Comparison of ENCODE assay signal across 22 cellular contexts in genomic region chr2:102237176-102237575, GRCh38. TPM values are rescaled to one million over a fixed set of nuclear protein-coding genes. Genes with fewer than 3 reads are reported as not detected.
DNase-seq lines count a peak whose midpoint lies in the region; ATAC-seq, FAIRE-seq and TF ChIP-seq lines count a peak whose summit lies in the region.
"Had no signal": no experiment of that assay in that cellular context is flagged by ENCODE, and none has a peak within 500 bp of the region (broad histone marks: within the 10 kb centered on the region; RNA-seq: fewer than 3 reads in every experiment).

No MANE protein-coding gene starts in this region.

- no peak for ATAC-seq in HepG2
- no peak for ATAC-seq in right lobe of liver
- no peak for ATAC-seq in IMR-90 (ENCODE audit: low read depth)
- ATAC-seq: GM23338 had no signal

- no peak overlapping the region for H3T11ph ChIP-seq in H9 (ENCODE audit: low read length)

- H3K79me1 ChIP-seq in IMR-90 (ENCODE audit: low read depth in 1 of 2, low read length in 2 of 2) (no peaks in the 10 kb centered on the region), mesenchymal stem cell (replicated peaks; ENCODE audit: low read length, poor library complexity, severe bottlenecking) (no peaks in the 10 kb centered on the region), H9 (ENCODE audit: insufficient read depth, low read depth, low read length, poor library complexity, severe bottlenecking) (no peaks in the 10 kb centered on the region)

- H3K27me3 ChIP-seq in HepG2 (ENCODE audit: control insufficient read depth in 1 of 2, insufficient read depth in 2 of 2, low read length in 2 of 2) (peaks cover 0 to 10% of the 10 kb centered on the region in 2 experiments; a peak in 3 of 5 replicates), right lobe of liver (no peaks in the 10 kb centered on the region), IMR-90 (ENCODE audit: control insufficient read depth, insufficient read depth, low read length) (no peaks in the 10 kb centered on the region), esophagus muscularis mucosa (no peaks in the 10 kb centered on the region), mesenchymal stem cell (ENCODE audit: control insufficient read depth in 1 of 2, insufficient read depth in 1 of 2, low read length in 2 of 2) (no peaks in the 10 kb centered on the region), H9 (ENCODE audit: insufficient read depth, low read length) (no peaks in the 10 kb centered on the region)

- CTCF ChIA-PET in HepG2 (lab: Yijun Ruan, JAX; ENCODE audit: low intra/inter-chr PET ratio, low total read pairs), result no interaction called here
- CTCF ChIA-PET in IMR-90 (lab: Yijun Ruan, JAX), result interaction anchor here (1.6 kb wide), 1 partner anchor 231 kb away, joined by 4 read pairs; no protein-coding TSS in a partner anchor

- no peaks in the 10 kb centered on the region; the same call in none of the 2 replicates for H3K27me3 Mint-ChIP-seq in H9 (ENCODE audit: low read depth)
- H3K27me3 Mint-ChIP-seq: CD4-positive, alpha-beta T cell had no signal

- no peak overlapping the region; the same call in 1 of the 2 replicates for H3K4ac ChIP-seq in IMR-90 (ENCODE audit: low read depth, low read length)
- H3K4ac ChIP-seq in mesenchymal stem cell (ENCODE audit: low read depth in 1 of 2, low read length in 2 of 2), result peak overlapping the region; percentile 34 to 86
- no peak overlapping the region for H3K4ac ChIP-seq in H9 (ENCODE audit: low read depth, low read length)

- POLR2A ChIA-PET in HepG2 (lab: Yijun Ruan, JAX), result no interaction called here
- POLR2A ChIA-PET in IMR-90 (lab: Charles Lee; ENCODE audit: unreplicated experiment), result no interaction called here

- H3K4me1 ChIP-seq in HepG2 (ENCODE audit: insufficient read depth, low read length) (peaks cover 64% of the 10 kb centered on the region), right lobe of liver (peaks cover 0 to 7% (median 0%) of the 10 kb centered on the region in 4 donors), IMR-90 (ENCODE audit: control insufficient read depth, insufficient read depth, low read length) (peaks cover 8% of the 10 kb centered on the region), esophagus muscularis mucosa (peaks cover 4 to 14% (median 10%) of the 10 kb centered on the region in 4 donors), mesenchymal stem cell (ENCODE audit: control insufficient read depth, insufficient read depth, low read depth, low read length) (peaks cover 4% of the 10 kb centered on the region), H9 (ENCODE audit: insufficient read depth, low read length) (no peaks in the 10 kb centered on the region)

- H4K5ac ChIP-seq in IMR-90 (ENCODE audit: low read depth, low read length) (no peak overlapping the region), H9 (ENCODE audit: insufficient read length, low read depth, low read length) (no peak overlapping the region)

- no peak overlapping the region for H3K18ac ChIP-seq in IMR-90 (ENCODE audit: low read depth, low read length)
- peak overlapping the region; percentile 58 to 88 for H3K18ac ChIP-seq in mesenchymal stem cell (ENCODE audit: low read depth in 1 of 2, low read length in 2 of 2)
- H3K18ac ChIP-seq in H9 (ENCODE audit: insufficient read length, low read depth, low read length), result no peak overlapping the region

- peaks cover 23% of the 10 kb centered on the region for H3K9me1 ChIP-seq in IMR-90 (ENCODE audit: insufficient read depth, low read length)

- no peak overlapping the region for H3K4me2 ChIP-seq in HepG2 (ENCODE audit: low read depth, low read length)
- H3K4me2 ChIP-seq in IMR-90 (ENCODE audit: low read depth, low read length), result no peak overlapping the region
- H3K4me2 ChIP-seq in mesenchymal stem cell (ENCODE audit: low read length, poor library complexity, severe bottlenecking), result no peak overlapping the region
- H3K4me2 ChIP-seq in H9 (ENCODE audit: insufficient read depth, insufficient read length, low read length), result no peak overlapping the region
- H3K4me2 ChIP-seq: GM23338 had no signal

- H3K36me3 Mint-ChIP-seq in H9 (ENCODE audit: insufficient read depth in 1 of 3, low read depth in 3 of 3), result no peaks in the 10 kb centered on the region

- H3K14ac ChIP-seq in IMR-90 (replicated peaks; ENCODE audit: low read depth, low read length) (no peak overlapping the region), mesenchymal stem cell (ENCODE audit: low read length in 2 of 2) (no peak overlapping the region), H9 (ENCODE audit: insufficient read depth, low read length) (no peak overlapping the region)

- H2AK9ac ChIP-seq in IMR-90 (replicated peaks; ENCODE audit: low read depth, low read length, poor library complexity), result no peak overlapping the region

- H2BK5ac ChIP-seq in IMR-90 (ENCODE audit: low read depth, low read length, poor library complexity, severe bottlenecking) (no peak overlapping the region), mesenchymal stem cell (ENCODE audit: low read depth, low read length, poor library complexity, severe bottlenecking) (no peak overlapping the region), H9 (ENCODE audit: insufficient read length, low read length) (no peak overlapping the region)

- TF ChIP-seq RAD21 in HepG2 (CRISPR knock-in tag; IDR thresholded peaks at IDR 0.05) (no peak), IMR-90 (IDR thresholded peaks at IDR 0.05; ENCODE audit: low read length) (no peak)

- no peak for TF ChIP-seq EP300 in HepG2 (IDR thresholded peaks at IDR 0.05; ENCODE audit: low read depth in 2 of 2, low read length in 2 of 2)
- no peak for TF ChIP-seq EP300 in HepG2 (CRISPR knock-in tag; IDR thresholded peaks at IDR 0.05; ENCODE audit: borderline replicate concordance)
- no peak for TF ChIP-seq EP300 in esophagus muscularis mucosa (IDR thresholded peaks at IDR 0.05)

- 73% methylated on average over 11 of the region's 11 CpGs for WGBS in HepG2 (ENCODE audit: low lambda C conversion rate)
- 99% methylated on average over 8 of the region's 11 CpGs for WGBS in right lobe of liver (ENCODE audit: insufficient coverage, low coverage, low lambda C conversion rate, missing lambda C conversion rate)
- 100% methylated on average over 1 of the region's 11 CpGs; no CpG with 5 or more reads in 1 of the 2 experiments for WGBS in IMR-90 (ENCODE audit: extremely low coverage in 2 of 2, insufficient read length in 1 of 2), 2 experiments
- WGBS in esophagus muscularis mucosa, result 97% methylated on average over 11 of the region's 11 CpGs
- 99% methylated on average over 11 of the region's 11 CpGs for WGBS in mesenchymal stem cell
- WGBS in H9 (ENCODE audit: extremely low coverage, insufficient read length, low lambda C conversion rate), result no CpG with 5 or more reads among the region's 11 CpGs

- peak overlapping the region; percentile 32; the same call in 1 of the 2 replicates for H2BK120ac ChIP-seq in IMR-90 (ENCODE audit: low read depth, low read length)
- H2BK120ac ChIP-seq in mesenchymal stem cell (ENCODE audit: low read depth, low read length), result peak overlapping the region; percentile 94
- no peak overlapping the region for H2BK120ac ChIP-seq in H9 (ENCODE audit: low read depth, low read length, poor library complexity, severe bottlenecking)

- no peak overlapping the region for H2AFZ ChIP-seq in HepG2 (ENCODE audit: low read length)
- no peak overlapping the region for H2AFZ ChIP-seq in IMR-90 (replicated peaks; ENCODE audit: low read length, poor library complexity)
- no peak overlapping the region for H2AFZ ChIP-seq in mesenchymal stem cell (ENCODE audit: low read depth, low read length)
- no peak overlapping the region for H2AFZ ChIP-seq in H9 (ENCODE audit: low read length)
- H2AFZ ChIP-seq: GM23338 had no signal

- H4K91ac ChIP-seq in IMR-90 (ENCODE audit: insufficient read depth, low read depth, low read length) (no peak overlapping the region), mesenchymal stem cell (ENCODE audit: low read length) (peak overlapping the region; percentile 96), H9 (ENCODE audit: insufficient read length, low read depth, low read length) (no peak overlapping the region)

- peak overlapping the region; percentile 21; the same call in 1 of the 2 replicates for H2BK20ac ChIP-seq in IMR-90 (ENCODE audit: low read depth, low read length)
- no peak overlapping the region for H2BK20ac ChIP-seq in H9 (ENCODE audit: low read depth, low read length, poor library complexity, severe bottlenecking)

- H3K4me3 Mint-ChIP-seq in H9, result no peak overlapping the region; a peak in 1 of 5 replicates
- H3K4me3 Mint-ChIP-seq: CD4-positive, alpha-beta T cell; GM23338 had no signal

- H2BK15ac ChIP-seq in IMR-90 (ENCODE audit: low read depth, low read length) (no peak overlapping the region; the same call in 2 of the 3 replicates), mesenchymal stem cell (ENCODE audit: low read depth, poor library complexity, severe bottlenecking) (peak overlapping the region; percentile 44), H9 (ENCODE audit: low read depth, low read length) (no peak overlapping the region)

- no peak for TF ChIP-seq POLR2A in HepG2 (IDR thresholded peaks at IDR 0.05; ENCODE audit: insufficient read depth in 1 of 2, low read depth in 2 of 2, low read length in 2 of 2)
- TF ChIP-seq POLR2A in right lobe of liver (IDR thresholded peaks at IDR 0.05), result no peak
- TF ChIP-seq POLR2A in IMR-90 (IDR thresholded peaks at IDR 0.05; ENCODE audit: low read depth, low read length), result no peak
- TF ChIP-seq POLR2A in esophagus muscularis mucosa (IDR thresholded peaks at IDR 0.05; ENCODE audit: low read depth), result no peak

- H3K79me2 ChIP-seq in HepG2 (ENCODE audit: insufficient read depth, low read length) (no peaks in the 10 kb centered on the region), H9 (ENCODE audit: insufficient read depth, low read length) (no peaks in the 10 kb centered on the region)

- H3K36me3 ChIP-seq in HepG2 (replicated peaks in 1 of 2; ENCODE audit: control insufficient read depth in 1 of 2, insufficient read depth in 2 of 2, low read length in 2 of 2) (no peaks in the 10 kb centered on the region), right lobe of liver (no peaks in the 10 kb centered on the region), IMR-90 (ENCODE audit: control insufficient read depth, insufficient read depth, low read length) (no peaks in the 10 kb centered on the region), esophagus muscularis mucosa (no peaks in the 10 kb centered on the region), mesenchymal stem cell (ENCODE audit: control insufficient read depth in 1 of 2, insufficient read depth in 2 of 2, low read depth in 1 of 2, low read length in 2 of 2) (peaks cover 0 to 12% of the 10 kb centered on the region in 2 experiments)

- intact Hi-C loops in HepG2 (cut with micrococcal nuclease; ENCODE audit: unreplicated experiment) (no loop called here), right lobe of liver (cut with DNase I) (loop anchor here in 1 of 2 donors (10.0 kb wide), 1 partner anchor 52 kb away; the partner anchor contains the start of gene IL1RL2), IMR-90 (cut with micrococcal nuclease) (loop anchor here (5.0 kb wide), 1 partner anchor 70 kb away; no protein-coding TSS in a partner anchor), esophagus muscularis mucosa (cut with DNase I) (no loop called here), cardiac septum (cut with DNase I) (no loop called here)

- no peak overlapping the region for H3K27ac Mint-ChIP-seq in H9
- H3K27ac Mint-ChIP-seq: CD4-positive, alpha-beta T cell had no signal

- peak overlapping the region; percentile 99 to 100 for H2BK12ac ChIP-seq in mesenchymal stem cell (ENCODE audit: low read length in 2 of 2)
- no peak overlapping the region for H2BK12ac ChIP-seq in H9 (ENCODE audit: insufficient read length, low read depth, low read length)

- no peaks in the 10 kb centered on the region for H3K9me3 ChIP-seq in HepG2 (ENCODE audit: low read length)
- H3K9me3 ChIP-seq in right lobe of liver, result no peaks in the 10 kb centered on the region
- no peaks in the 10 kb centered on the region for H3K9me3 ChIP-seq in IMR-90 (ENCODE audit: control insufficient read depth, insufficient read depth, low read length)
- H3K9me3 ChIP-seq in esophagus muscularis mucosa, result no peaks in the 10 kb centered on the region
- H3K9me3 ChIP-seq in mesenchymal stem cell (ENCODE audit: control insufficient read depth, low read length), result no peaks in the 10 kb centered on the region
- no peaks in the 10 kb centered on the region for H3K9me3 ChIP-seq in H9 (ENCODE audit: control insufficient read depth, low read depth, low read length)
- H3K9me3 ChIP-seq: Caco-2 had no signal

- H3K4me3 ChIP-seq in HepG2 (replicated peaks in 1 of 3; ENCODE audit: insufficient read depth in 1 of 3, low read depth in 2 of 3, low read length in 3 of 3) (no peak overlapping the region), right lobe of liver (no peak overlapping the region), IMR-90 (ENCODE audit: insufficient read depth, low read depth, low read length) (no peak overlapping the region), esophagus muscularis mucosa (no peak overlapping the region), mesenchymal stem cell (ENCODE audit: insufficient read depth in 1 of 2, low read depth in 1 of 2, low read length in 2 of 2) (no peak overlapping the region)
- H3K4me3 ChIP-seq: GM23338 had no signal

- no peak overlapping the region for H3K23ac ChIP-seq in IMR-90 (ENCODE audit: low read depth, low read length)
- H3K23ac ChIP-seq in mesenchymal stem cell (ENCODE audit: low read length in 2 of 2), result no peak overlapping the region
- H3K23ac ChIP-seq in H9 (ENCODE audit: insufficient read length, low read depth, low read length), result no peak overlapping the region

- H3K4me1 Mint-ChIP-seq in H9, result peaks cover 13 to 19% of the 10 kb centered on the region in 2 experiments

- BruUV-seq in HepG2 (replicated peaks; lab: Mats Ljungman, UMichigan) (no TSS peak), IMR-90 (replicated peaks; lab: Mats Ljungman, UMichigan) (no TSS peak)

- H2AK5ac ChIP-seq in IMR-90 (ENCODE audit: low read depth, low read length) (peak overlapping the region; percentile 64), mesenchymal stem cell (ENCODE audit: low read length, severe bottlenecking) (no peak overlapping the region), H9 (ENCODE audit: insufficient read length, low read length) (no peak overlapping the region)

- no peak overlapping the region for H3K56ac ChIP-seq in IMR-90 (ENCODE audit: extremely low read depth, insufficient read depth, low read length)
- H3K56ac ChIP-seq in H9 (ENCODE audit: insufficient read length, low read depth, low read length), result no peak overlapping the region

- no peaks in the 10 kb centered on the region for H4K20me1 ChIP-seq in HepG2 (ENCODE audit: insufficient read depth, low read length)
- H4K20me1 ChIP-seq in IMR-90 (ENCODE audit: insufficient read depth, low read length), result no peaks in the 10 kb centered on the region
- H4K20me1 ChIP-seq in H9 (ENCODE audit: control insufficient read depth, insufficient read depth, insufficient read length), result no peaks in the 10 kb centered on the region

- dilution Hi-C loops in IMR-90 (cut with HindIII; ENCODE audit: low sequenced_read_pairs, unreplicated experiment), result no loop called here

- H3K9me3 Mint-ChIP-seq in H9, result no peaks in the 10 kb centered on the region
- H3K9me3 Mint-ChIP-seq: CD4-positive, alpha-beta T cell; GM23338 had no signal

- DNase-seq in HepG2 (ENCODE audit: low spot score) (no peak), right lobe of liver (no peak), IMR-90 (no peak), esophagus muscularis mucosa (ENCODE audit: extremely low spot score) (peak; percentile 89), mesenchymal stem cell (no peak), NCI-H1694 treated with DMSO at 0.1 percent for 48 hours (lab: John Stamatoyannopoulos, UW) (no peak), H9 (no peak), cardiac septum (ENCODE audit: low spot score) (no peak)
- DNase-seq: ACHN; Caco-2; CD4-positive, alpha-beta T cell; DMS153; DMS79; GDM1 had no signal

- no peak for FAIRE-seq in HepG2 (lab: Jason Lieb, UNC)
- FAIRE-seq: GM12892, GM18507, H54, HTR-8/SVneo had no signal

- no peak overlapping the region for H3K27ac ChIP-seq in HepG2 (ENCODE audit: extremely low read length, insufficient read depth, low read length)
- H3K27ac ChIP-seq in right lobe of liver, result no peak overlapping the region
- no peak overlapping the region for H3K27ac ChIP-seq in IMR-90 (ENCODE audit: insufficient read depth, low read length)
- H3K27ac ChIP-seq in esophagus muscularis mucosa (replicated peaks in 1 of 4), result no peak overlapping the region
- H3K27ac ChIP-seq in mesenchymal stem cell (ENCODE audit: low read length, poor library complexity, severe bottlenecking), result no peak overlapping the region
- H3K27ac ChIP-seq in H9 (ENCODE audit: insufficient read length, low read depth, low read length), result no peak overlapping the region
- H3K27ac ChIP-seq: C4-2B had no signal

- in situ Hi-C loops in HepG2 (cut with HindIII; ENCODE audit: extremely low pct_ligation_motif_present, low pct_unique_long_range_greater_than_20kb), result loop anchor here (5.0 to 10.0 kb wide), 2 partner anchors 215 to 352 kb away; no protein-coding TSS in a partner anchor
- in situ Hi-C loops in IMR-90 (cut with MboI; ENCODE audit: low sequenced_read_pairs), result loop anchor here (5.0 kb wide), 1 partner anchor 215 kb away; no protein-coding TSS in a partner anchor

- no peak overlapping the region for H3K9ac ChIP-seq in HepG2 (ENCODE audit: insufficient read depth, low read depth, low read length)
- no peak overlapping the region for H3K9ac ChIP-seq in IMR-90 (ENCODE audit: low read depth, low read length)
- no peak overlapping the region for H3K9ac ChIP-seq in mesenchymal stem cell (ENCODE audit: low read length)
- no peak overlapping the region for H3K9ac ChIP-seq in H9 (ENCODE audit: extremely low read depth, insufficient read length, low read length)

- H4K8ac ChIP-seq in IMR-90 (ENCODE audit: low read depth in 2 of 2, low read length in 2 of 2) (no peak overlapping the region), mesenchymal stem cell (ENCODE audit: low read length) (peak overlapping the region; percentile 64), H9 (replicated peaks; ENCODE audit: insufficient read length, low read depth, low read length) (no peak overlapping the region)

- H3K23me2 ChIP-seq in H9 (ENCODE audit: insufficient read length, low read depth, low read length, poor library complexity, severe bottlenecking), result no peaks in the 10 kb centered on the region

- TF ChIP-seq CTCF in HepG2 (CRISPR knock-in tag; IDR thresholded peaks at IDR 0.05), result no peak
- no peak for TF ChIP-seq CTCF in right lobe of liver (IDR thresholded peaks at IDR 0.05)
- TF ChIP-seq CTCF in IMR-90 (conservative IDR thresholded peaks at IDR 0.05; ENCODE audit: low read depth, low read length), result no peak
- no peak for TF ChIP-seq CTCF in esophagus muscularis mucosa (IDR thresholded peaks at IDR 0.05)
- no peak for TF ChIP-seq CTCF in H9 (conservative IDR thresholded peaks at IDR 0.05)

RNA-seq across cellular contexts. Expression of gene IL1RL2, which starts 50.4 kb away (rescaled TPM):
- total RNA-seq in HepG2 (2016; rRNA removed; fragmentation: Illumina TruSeq; extraction: Trizol) (not detected in 2 replicates), right lobe of liver (1 to 10 TPM; 1.2 to 3.1 (median 2.3) TPM), IMR-90 (2012; rRNA removed) (0.28 and 0.36 TPM in 2 replicates), esophagus muscularis mucosa (under 1 TPM in 3 of 4 donors, not detected in 1; 0.19 to 0.92 (median 0.66) TPM), H9 (2021) (not detected in 2 replicates), cardiac septum (0.35 TPM)
- total RNA-seq in HepG2 (2016; cell fraction: cytosol; rRNA removed; fragmentation: Illumina TruSeq; extraction: Trizol; ENCODE audit: low read depth), result not detected in 2 replicates
- total RNA-seq in HepG2 (2016; cell fraction: insoluble cytoplasmic fraction; rRNA removed; fragmentation: Illumina TruSeq; extraction: Trizol), result not detected in 2 replicates
- total RNA-seq in HepG2 (2016; cell fraction: membrane; rRNA removed; fragmentation: Illumina TruSeq; extraction: Trizol), result not detected in 2 replicates
- not detected in 2 replicates for total RNA-seq in HepG2 (2016; cell fraction: nucleus; rRNA removed; fragmentation: Illumina TruSeq; extraction: Trizol)
- polyA plus RNA-seq in HepG2 (2011; rRNA removed) (0.03 TPM in 1 of 2 replicates, not detected in the other), IMR-90 (2012; rRNA removed) (0.09 and 0.26 TPM in 2 replicates)
- 0.03 TPM in 1 of 2 replicates, not detected in the other for polyA plus RNA-seq in HepG2 (2011; cell fraction: cytosol; rRNA removed)
- polyA plus RNA-seq in HepG2 (2011; cell fraction: nucleus; rRNA removed), result not detected in 2 replicates
- 0.19 TPM in 1 of 2 replicates, not detected in the other for polyA plus RNA-seq in HepG2 (2012)
- not detected in 2 replicates for polyA plus RNA-seq in HepG2 (2016; cell fraction: cytosol; fragmentation: Illumina TruSeq; extraction: Trizol; ENCODE audit: low read depth)
- polyA plus RNA-seq in HepG2 (2016; cell fraction: insoluble cytoplasmic fraction; fragmentation: Illumina TruSeq; extraction: Trizol; ENCODE audit: low read depth), result not detected in 2 replicates
- polyA plus RNA-seq in HepG2 (2016; cell fraction: membrane; fragmentation: Illumina TruSeq; extraction: Trizol; ENCODE audit: low read depth), result not detected in 2 replicates
- not detected in 2 replicates for polyA plus RNA-seq in HepG2 (2016; cell fraction: nucleus; fragmentation: Illumina TruSeq; extraction: Trizol; ENCODE audit: insufficient read depth, low read depth)
- 0.09 and 0.10 TPM in 2 replicates for polyA minus RNA-seq in HepG2 (2011; rRNA and poly(A)+ RNA removed; ENCODE audit: low replicate concordance)
- not detected in 2 replicates for polyA minus RNA-seq in HepG2 (2011; cell fraction: cytosol; rRNA and poly(A)+ RNA removed)
- not detected in 2 replicates for polyA minus RNA-seq in HepG2 (2011; cell fraction: nucleus; rRNA and poly(A)+ RNA removed)
- polyA plus RNA-seq in IMR-90 (2012; cell fraction: cytosol; rRNA removed), result 0.03 and 0.08 TPM in 2 replicates
- polyA plus RNA-seq in IMR-90 (2012; cell fraction: nucleus; rRNA removed; ENCODE audit: low replicate concordance), result 0.18 and 0.71 TPM in 2 replicates
- polyA plus RNA-seq in mesenchymal stem cell (2013, experiment 1 of 2), result 0.06 TPM
- 0.12 TPM for polyA plus RNA-seq in mesenchymal stem cell (2013, experiment 2 of 2)
- total RNA-seq: A172; Caco-2; CD4-positive, alpha-beta T cell; Daoy; GM23338 had no signal
- polyA plus RNA-seq: GM23338 had no signal

Comparison
In these comparisons a context has a peak if more than half of its experiments do, and no peak if none do; other contexts are left out.
1. H3K18ac ChIP-seq: peak in mesenchymal stem cell (2 of 2); none in IMR-90 (single experiment) and H9 (single experiment).
2. H3K4ac ChIP-seq: peak in mesenchymal stem cell (2 of 2); none in IMR-90 (single experiment) and H9 (single experiment).